Comparison of ENCODE assay signal across 1 cellular context in the genomic region with DNA sequence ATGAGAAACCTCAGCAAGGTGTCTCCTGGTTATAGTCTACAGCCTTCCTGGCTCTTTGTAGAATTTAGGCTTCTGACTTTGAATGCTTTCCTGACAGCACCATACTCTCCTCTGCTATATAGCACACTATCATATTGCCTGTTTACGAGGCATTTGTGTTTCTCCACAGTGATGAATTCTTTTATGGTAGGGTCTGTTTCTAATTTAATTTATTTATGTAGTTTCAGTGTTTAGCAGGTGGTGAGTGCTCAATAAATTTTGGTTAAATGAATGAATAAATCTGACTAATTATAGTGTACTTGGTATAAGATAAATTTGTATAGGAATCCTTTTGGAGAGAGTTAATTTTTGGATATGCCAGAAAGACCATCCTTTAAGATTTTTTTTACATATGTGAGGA.
TF ChIP-seq lines count a peak whose summit lies in the region.

No MANE protein-coding gene starts in this region.

TF ChIP-seq in GM23338, 12 proteins besides CTCF, POLR2A, EP300 and RAD21 (continued from another document):
- TF ChIP-seq, protein P1, sequence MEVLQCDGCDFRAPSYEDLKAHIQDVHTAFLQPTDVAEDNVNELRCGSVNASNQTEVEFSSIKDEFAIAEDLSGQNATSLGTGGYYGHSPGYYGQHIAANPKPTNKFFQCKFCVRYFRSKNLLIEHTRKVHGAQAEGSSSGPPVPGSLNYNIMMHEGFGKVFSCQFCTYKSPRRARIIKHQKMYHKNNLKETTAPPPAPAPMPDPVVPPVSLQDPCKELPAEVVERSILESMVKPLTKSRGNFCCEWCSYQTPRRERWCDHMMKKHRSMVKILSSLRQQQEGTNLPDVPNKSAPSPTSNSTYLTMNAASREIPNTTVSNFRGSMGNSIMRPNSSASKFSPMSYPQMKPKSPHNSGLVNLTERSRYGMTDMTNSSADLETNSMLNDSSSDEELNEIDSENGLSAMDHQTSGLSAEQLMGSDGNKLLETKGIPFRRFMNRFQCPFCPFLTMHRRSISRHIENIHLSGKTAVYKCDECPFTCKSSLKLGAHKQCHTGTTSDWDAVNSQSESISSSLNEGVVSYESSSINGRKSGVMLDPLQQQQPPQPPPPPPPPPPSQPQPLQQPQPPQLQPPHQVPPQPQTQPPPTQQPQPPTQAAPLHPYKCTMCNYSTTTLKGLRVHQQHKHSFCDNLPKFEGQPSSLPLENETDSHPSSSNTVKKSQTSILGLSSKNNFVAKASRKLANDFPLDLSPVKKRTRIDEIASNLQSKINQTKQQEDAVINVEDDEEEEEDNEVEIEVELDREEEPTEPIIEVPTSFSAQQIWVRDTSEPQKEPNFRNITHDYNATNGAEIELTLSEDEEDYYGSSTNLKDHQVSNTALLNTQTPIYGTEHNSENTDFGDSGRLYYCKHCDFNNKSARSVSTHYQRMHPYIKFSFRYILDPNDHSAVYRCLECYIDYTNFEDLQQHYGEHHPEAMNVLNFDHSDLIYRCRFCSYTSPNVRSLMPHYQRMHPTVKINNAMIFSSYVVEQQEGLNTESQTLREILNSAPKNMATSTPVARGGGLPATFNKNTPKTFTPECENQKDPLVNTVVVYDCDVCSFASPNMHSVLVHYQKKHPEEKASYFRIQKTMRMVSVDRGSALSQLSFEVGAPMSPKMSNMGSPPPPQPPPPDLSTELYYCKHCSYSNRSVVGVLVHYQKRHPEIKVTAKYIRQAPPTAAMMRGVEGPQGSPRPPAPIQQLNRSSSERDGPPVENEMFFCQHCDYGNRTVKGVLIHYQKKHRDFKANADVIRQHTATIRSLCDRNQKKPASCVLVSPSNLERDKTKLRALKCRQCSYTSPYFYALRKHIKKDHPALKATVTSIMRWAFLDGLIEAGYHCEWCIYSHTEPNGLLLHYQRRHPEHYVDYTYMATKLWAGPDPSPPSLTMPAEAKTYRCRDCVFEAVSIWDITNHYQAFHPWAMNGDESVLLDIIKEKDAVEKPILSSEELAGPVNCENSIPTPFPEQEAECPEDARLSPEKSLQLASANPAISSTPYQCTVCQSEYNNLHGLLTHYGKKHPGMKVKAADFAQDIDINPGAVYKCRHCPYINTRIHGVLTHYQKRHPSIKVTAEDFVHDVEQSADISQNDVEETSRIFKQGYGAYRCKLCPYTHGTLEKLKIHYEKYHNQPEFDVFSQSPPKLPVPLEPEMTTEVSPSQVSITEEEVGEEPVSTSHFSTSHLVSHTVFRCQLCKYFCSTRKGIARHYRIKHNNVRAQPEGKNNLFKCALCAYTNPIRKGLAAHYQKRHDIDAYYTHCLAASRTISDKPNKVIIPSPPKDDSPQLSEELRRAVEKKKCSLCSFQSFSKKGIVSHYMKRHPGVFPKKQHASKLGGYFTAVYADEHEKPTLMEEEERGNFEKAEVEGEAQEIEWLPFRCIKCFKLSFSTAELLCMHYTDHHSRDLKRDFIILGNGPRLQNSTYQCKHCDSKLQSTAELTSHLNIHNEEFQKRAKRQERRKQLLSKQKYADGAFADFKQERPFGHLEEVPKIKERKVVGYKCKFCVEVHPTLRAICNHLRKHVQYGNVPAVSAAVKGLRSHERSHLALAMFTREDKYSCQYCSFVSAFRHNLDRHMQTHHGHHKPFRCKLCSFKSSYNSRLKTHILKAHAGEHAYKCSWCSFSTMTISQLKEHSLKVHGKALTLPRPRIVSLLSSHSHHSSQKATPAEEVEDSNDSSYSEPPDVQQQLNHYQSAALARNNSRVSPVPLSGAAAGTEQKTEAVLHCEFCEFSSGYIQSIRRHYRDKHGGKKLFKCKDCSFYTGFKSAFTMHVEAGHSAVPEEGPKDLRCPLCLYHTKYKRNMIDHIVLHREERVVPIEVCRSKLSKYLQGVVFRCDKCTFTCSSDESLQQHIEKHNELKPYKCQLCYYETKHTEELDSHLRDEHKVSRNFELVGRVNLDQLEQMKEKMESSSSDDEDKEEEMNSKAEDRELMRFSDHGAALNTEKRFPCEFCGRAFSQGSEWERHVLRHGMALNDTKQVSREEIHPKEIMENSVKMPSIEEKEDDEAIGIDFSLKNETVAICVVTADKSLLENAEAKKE (CRISPR knock-in tag; IDR thresholded peaks at IDR 0.05), result no peak
- TF ChIP-seq, protein P2, sequence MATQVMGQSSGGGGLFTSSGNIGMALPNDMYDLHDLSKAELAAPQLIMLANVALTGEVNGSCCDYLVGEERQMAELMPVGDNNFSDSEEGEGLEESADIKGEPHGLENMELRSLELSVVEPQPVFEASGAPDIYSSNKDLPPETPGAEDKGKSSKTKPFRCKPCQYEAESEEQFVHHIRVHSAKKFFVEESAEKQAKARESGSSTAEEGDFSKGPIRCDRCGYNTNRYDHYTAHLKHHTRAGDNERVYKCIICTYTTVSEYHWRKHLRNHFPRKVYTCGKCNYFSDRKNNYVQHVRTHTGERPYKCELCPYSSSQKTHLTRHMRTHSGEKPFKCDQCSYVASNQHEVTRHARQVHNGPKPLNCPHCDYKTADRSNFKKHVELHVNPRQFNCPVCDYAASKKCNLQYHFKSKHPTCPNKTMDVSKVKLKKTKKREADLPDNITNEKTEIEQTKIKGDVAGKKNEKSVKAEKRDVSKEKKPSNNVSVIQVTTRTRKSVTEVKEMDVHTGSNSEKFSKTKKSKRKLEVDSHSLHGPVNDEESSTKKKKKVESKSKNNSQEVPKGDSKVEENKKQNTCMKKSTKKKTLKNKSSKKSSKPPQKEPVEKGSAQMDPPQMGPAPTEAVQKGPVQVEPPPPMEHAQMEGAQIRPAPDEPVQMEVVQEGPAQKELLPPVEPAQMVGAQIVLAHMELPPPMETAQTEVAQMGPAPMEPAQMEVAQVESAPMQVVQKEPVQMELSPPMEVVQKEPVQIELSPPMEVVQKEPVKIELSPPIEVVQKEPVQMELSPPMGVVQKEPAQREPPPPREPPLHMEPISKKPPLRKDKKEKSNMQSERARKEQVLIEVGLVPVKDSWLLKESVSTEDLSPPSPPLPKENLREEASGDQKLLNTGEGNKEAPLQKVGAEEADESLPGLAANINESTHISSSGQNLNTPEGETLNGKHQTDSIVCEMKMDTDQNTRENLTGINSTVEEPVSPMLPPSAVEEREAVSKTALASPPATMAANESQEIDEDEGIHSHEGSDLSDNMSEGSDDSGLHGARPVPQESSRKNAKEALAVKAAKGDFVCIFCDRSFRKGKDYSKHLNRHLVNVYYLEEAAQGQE (IDR thresholded peaks at IDR 0.05; ENCODE audit: unreplicated experiment), result no peak
- no peak for TF ChIP-seq ETS1 (IDR thresholded peaks at IDR 0.05)
- no peak for TF ChIP-seq CREB1 (CRISPR knock-in tag; IDR thresholded peaks at IDR 0.05; ENCODE audit: low read depth)
- no peak for TF ChIP-seq NANOG (IDR thresholded peaks at IDR 0.05; ENCODE audit: borderline replicate concordance)
- TF ChIP-seq JUNB (IDR thresholded peaks at IDR 0.05; ENCODE audit: unreplicated experiment), result no peak
- no peak for TF ChIP-seq POLR2AphosphoS5 (IDR thresholded peaks at IDR 0.05; ENCODE audit: low read depth)
- no peak for TF ChIP-seq STAT1 (IDR thresholded peaks at IDR 0.05; ENCODE audit: unreplicated experiment)
- no peak for TF ChIP-seq ZNF114 (CRISPR knock-in tag; IDR thresholded peaks at IDR 0.05)
- TF ChIP-seq ZNF331 (CRISPR knock-in tag; IDR thresholded peaks at IDR 0.05; ENCODE audit: low read depth), result no peak
